Comparison of ENCODE assay signal across 20 cellular contexts in genomic region chrX:40719218-40719617, GRCh38. TPM values are rescaled to one million over a fixed set of nuclear protein-coding genes. Genes with fewer than 3 reads are reported as not detected.
DNase-seq lines count a peak whose midpoint lies in the region; ATAC-seq lines count a peak whose summit lies in the region.
"Had no signal": no experiment of that assay in that cellular context is flagged by ENCODE, and none has a peak within 500 bp of the region (broad histone marks: within the 10 kb centered on the region; RNA-seq: fewer than 3 reads in every experiment).

No MANE protein-coding gene starts in this region.

- H3K9me3 Mint-ChIP-seq in activated naive CD4-positive, alpha-beta T cell treated with anti-CD3 and anti-CD28 coated beads, Interleukin-2, amount 50 U/mL, for 24 hours, result no peaks in the 10 kb centered on the region
- H3K9me3 Mint-ChIP-seq in activated naive CD4-positive, alpha-beta T cell treated with anti-CD3 and anti-CD28 coated beads, Interleukin-2, amount 50 U/mL, for 72 hours, result no peaks in the 10 kb centered on the region
- H3K9me3 Mint-ChIP-seq in naive thymus-derived CD8-positive, alpha-beta T cell, result peaks cover 0 to 4% (median 0%) of the 10 kb centered on the region in 9 donors
- H3K9me3 Mint-ChIP-seq: T-helper 2 cell treated with Interferon-gamma antibody and Interleukin-4, amounts not matched to agents 5 μg/mL and 100 μg/mL, for 36 hours had no signal

- ATAC-seq in activated naive CD4-positive, alpha-beta T cell treated with anti-CD3 and anti-CD28 coated beads, Interleukin-2, amount 50 U/mL, for 72 hours, result no peak
- no peak for ATAC-seq in GM19395 (IDR thresholded peaks at IDR 0.05; ENCODE audit: unreplicated experiment)
- ATAC-seq in naive thymus-derived CD8-positive, alpha-beta T cell, result no peak
- ATAC-seq: activated CD4-positive, CD25-positive, alpha-beta regulatory T cell treated with anti-CD3 and anti-CD28 coated beads, Interleukin-2, amount 50 U/mL, for 24 hours; heart left ventricle had no signal

- H3K36me3 Mint-ChIP-seq in activated naive CD4-positive, alpha-beta T cell treated with anti-CD3 and anti-CD28 coated beads, Interleukin-2, amount 50 U/mL, for 24 hours, result peaks cover 26% of the 10 kb centered on the region
- peaks cover 12 to 50% of the 10 kb centered on the region in 2 donors for H3K36me3 Mint-ChIP-seq in activated naive CD4-positive, alpha-beta T cell treated with anti-CD3 and anti-CD28 coated beads, Interleukin-2, amount 50 U/mL, for 72 hours
- peaks cover 19 to 72% (median 30%) of the 10 kb centered on the region in 3 donors for H3K36me3 Mint-ChIP-seq in naive thymus-derived CD8-positive, alpha-beta T cell

- H3K27ac Mint-ChIP-seq in activated naive CD4-positive, alpha-beta T cell treated with anti-CD3 and anti-CD28 coated beads, Interleukin-2, amount 50 U/mL, for 24 hours, result peak overlapping the region; percentile 11
- no peak overlapping the region for H3K27ac Mint-ChIP-seq in activated naive CD4-positive, alpha-beta T cell treated with anti-CD3 and anti-CD28 coated beads, Interleukin-2, amount 50 U/mL, for 72 hours
- peak overlapping the region in 5 of 10 donors; percentile 4 to 73 (median 57) for H3K27ac Mint-ChIP-seq in naive thymus-derived CD8-positive, alpha-beta T cell
- H3K27ac Mint-ChIP-seq: H9; T-helper 2 cell treated with Interferon-gamma antibody and Interleukin-4, amounts not matched to agents 5 μg/mL and 100 μg/mL, for 36 hours had no signal

- POLR2A ChIA-PET in naive thymus-derived CD8-positive, alpha-beta T cell (lab: Charles Lee), result no interaction called here

- no peaks in the 10 kb centered on the region for H3K27me3 Mint-ChIP-seq in activated naive CD4-positive, alpha-beta T cell treated with anti-CD3 and anti-CD28 coated beads, Interleukin-2, amount 50 U/mL, for 24 hours
- no peaks in the 10 kb centered on the region for H3K27me3 Mint-ChIP-seq in naive thymus-derived CD8-positive, alpha-beta T cell

- H3K4me1 Mint-ChIP-seq in activated naive CD4-positive, alpha-beta T cell treated with anti-CD3 and anti-CD28 coated beads, Interleukin-2, amount 50 U/mL, for 24 hours, result peaks cover 63% of the 10 kb centered on the region
- peaks cover 21 to 61% (median 57%) of the 10 kb centered on the region in 4 donors for H3K4me1 Mint-ChIP-seq in naive thymus-derived CD8-positive, alpha-beta T cell

- no peak for DNase-seq in activated naive CD4-positive, alpha-beta T cell treated with anti-CD3 and anti-CD28 coated beads, Interleukin-2, amount 50 U/mL, for 72 hours (ENCODE audit: low spot score in 2 of 2)
- DNase-seq in amniotic epithelial cell (ENCODE audit: low read depth) (peak; percentile 66), fibroblast of peridontal ligament (ENCODE audit: extremely low read depth) (peak; percentile 76), stromal cell of bone marrow (ENCODE audit: low read depth) (peak; percentile 18), NCI-H1694 treated with DMSO at 0.1 percent for 48 hours (lab: John Stamatoyannopoulos, UW) (no peak)
- no peak for DNase-seq in naive thymus-derived CD8-positive, alpha-beta T cell
- DNase-seq: ACHN; activated CD8-positive, alpha-beta memory T cell treated with anti-CD3 and anti-CD28 coated beads, Interleukin-2, amount 50 U/mL, for 4 hours; activated naive CD4-positive, alpha-beta T cell treated with Interleukin-2 at 50 U/mL for 16 hours; H9; heart left ventricle; kidney glomerular epithelial cell; NK-92 treated with Interleukin-12 subunit alpha and Interleukin-12 subunit beta, amount 100 ng/mL, for 24 hours; nucleus accumbens; SIG-M5; transverse colon had no signal

- H3K4me3 Mint-ChIP-seq in activated naive CD4-positive, alpha-beta T cell treated with anti-CD3 and anti-CD28 coated beads, Interleukin-2, amount 50 U/mL, for 24 hours, result no peak overlapping the region
- no peak overlapping the region for H3K4me3 Mint-ChIP-seq in naive thymus-derived CD8-positive, alpha-beta T cell
- H3K4me3 Mint-ChIP-seq: H9; T-helper 2 cell treated with Interferon-gamma antibody and Interleukin-4, amounts not matched to agents 5 μg/mL and 100 μg/mL, for 36 hours had no signal

RNA-seq across cellular contexts. Expression of gene MED14, which starts 16.1 kb away (rescaled TPM):
- total RNA-seq in activated naive CD4-positive, alpha-beta T cell treated with anti-CD3 and anti-CD28 coated beads, Interleukin-2, amount 50 U/mL, for 72 hours, result 10 to 100 TPM; 57.0 to 71.3 TPM
- 10 to 100 TPM; 37.2 to 42.0 TPM for total RNA-seq in naive thymus-derived CD8-positive, alpha-beta T cell
- polyA plus RNA-seq in naive thymus-derived CD8-positive, alpha-beta T cell, result 10 to 100 TPM in 1 of 3 donors, 1 to 10 TPM in 2; 6.0 to 11.7 (median 6.7) TPM

Comparison
In these comparisons a context has a peak if more than half of its experiments do, and no peak if none do; other contexts are left out.
1. DNase-seq: peak in amniotic epithelial cell (single experiment), fibroblast of peridontal ligament (single experiment) and stromal cell of bone marrow (single experiment); none in activated naive CD4-positive, alpha-beta T cell treated with anti-CD3 and anti-CD28 coated beads, Interleukin-2, amount 50 U/mL, for 72 hours (0 of 2), naive thymus-derived CD8-positive, alpha-beta T cell (0 of 10) and NCI-H1694 treated with DMSO at 0.1 percent for 48 hours (single experiment).